In the genomic region with DNA sequence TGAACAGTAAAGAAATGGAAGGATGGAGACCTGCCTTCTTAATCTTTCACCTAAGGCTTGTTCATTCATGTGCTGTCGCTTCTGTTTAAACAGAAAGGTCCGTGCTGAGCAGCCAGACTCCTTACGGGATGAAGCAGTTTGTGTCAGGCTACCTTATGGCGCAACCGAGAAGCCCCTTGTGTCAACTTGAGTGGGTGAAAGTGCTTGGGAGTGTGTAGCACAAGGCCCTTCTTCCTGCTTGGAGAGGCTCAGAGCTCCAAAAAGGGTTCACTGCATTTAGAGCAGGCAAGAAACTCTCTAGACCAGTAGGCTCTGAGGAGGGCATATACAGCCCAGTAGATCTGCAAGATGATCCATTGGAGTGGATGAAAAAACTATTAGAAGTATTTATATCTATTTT, we compare ENCODE assay signal across 18 cellular contexts.
"Had no signal": no experiment of that assay in that cellular context is flagged by ENCODE, and none has a peak within 500 bp of the region (broad histone marks: within the 10 kb centered on the region; RNA-seq: fewer than 3 reads in every experiment).

No MANE protein-coding gene starts in this region.

- DNase-seq: cortex of kidney; head of caudate nucleus; mammary epithelial cell; mesendoderm; midbrain; naive thymus-derived CD4-positive, alpha-beta T cell; nucleus accumbens; right cardiac atrium; sigmoid colon; stimulated activated CD4-positive, alpha-beta T cell treated with anti-CD3 and anti-CD28 coated beads, Interleukin-2, amount 100 ng/mL, for 24 hours; stimulated activated CD4-positive, alpha-beta T cell treated with anti-CD3 and anti-CD28 coated beads, Interleukin-4, amount 100 ng/mL, for 24 hours; stimulated activated naive CD4-positive, alpha-beta T cell treated with Interleukin-2 at 50 U/mL for 16 hours; stomach; tibial artery; uterus had no signal

- H3K27me3 ChIP-seq: sigmoid colon, stomach, tibial artery, upper lobe of left lung, uterus had no signal

- H3K27ac ChIP-seq: prostate gland, sigmoid colon, stomach, tibial artery, upper lobe of left lung, uterus had no signal

- H3K36me3 ChIP-seq: prostate gland, sigmoid colon, stomach, tibial artery, upper lobe of left lung, uterus had no signal

- ATAC-seq: right cardiac atrium; stimulated activated effector memory CD8-positive, alpha-beta T cell treated with anti-CD3 and anti-CD28 coated beads, Interleukin-12 subunit alpha, Interleukin-12 subunit beta, amount 100 ng/mL, for 72 hours had no signal

- H3K4me3 ChIP-seq: prostate gland, sigmoid colon, stomach, tibial artery, upper lobe of left lung, uterus had no signal

- H3K4me1 ChIP-seq: prostate gland, sigmoid colon, stomach, tibial artery, upper lobe of left lung, uterus had no signal

- H3K9me3 ChIP-seq: prostate gland, tibial artery, uterus had no signal
